Comparison of ENCODE assay signal across 8 cellular contexts in genomic region chr2:108787209-108787558, GRCh38. TPM values are rescaled to one million over a fixed set of nuclear protein-coding genes. Genes with fewer than 3 reads are reported as not detected.
A peak's percentile ranks its signal among the peaks of the same experiment; 100 is the strongest.
DNase-seq lines count a peak whose midpoint lies in the region; ATAC-seq, FAIRE-seq and TF ChIP-seq lines count a peak whose summit lies in the region.

No MANE protein-coding gene starts in this region.

- peak overlapping the region; percentile 92 for H2AFZ ChIP-seq in GM12878 (ENCODE audit: control insufficient read depth, low read depth, low read length)

- H3K18ac ChIP-seq in mesendoderm (ENCODE audit: low read length) = no peak overlapping the region

- POLR2A ChIA-PET in GM12878 (lab: Charles Lee) = no interaction called here

- SMC1A ChIA-PET in GM12878 (lab: Charles Lee; ENCODE audit: uncharacterized antibody, unreplicated experiment) = interaction anchor here (0.8 to 1.2 kb wide), 3 partner anchors 10 to 167 kb away, joined by 3 to 4 read pairs (median 3); no protein-coding TSS in a partner anchor

- no peak overlapping the region for H4K5ac ChIP-seq in mesendoderm (ENCODE audit: low read length)

- TF ChIP-seq RAD21 in GM12878 (IDR thresholded peaks at IDR 0.05; ENCODE audit: insufficient read depth, low read depth, low read length) = no peak

- no peak for FAIRE-seq in GM12878 (lab: Jason Lieb, UNC)

- no peak overlapping the region for H2BK120ac ChIP-seq in mesendoderm (ENCODE audit: low read depth, low read length)

- peaks cover 15% of the 10 kb centered on the region for H3K79me2 ChIP-seq in GM12878 (ENCODE audit: control insufficient read depth, insufficient read depth, low read length)
- peaks cover 5% of the 10 kb centered on the region for H3K79me2 ChIP-seq in mesendoderm (ENCODE audit: control insufficient read depth, insufficient read depth, low read length)

- TSS peak; percentile 51 for BruUV-seq in GM12878 (replicated peaks; lab: Mats Ljungman, UMichigan)

- peak overlapping the region; percentile 94 for H3K56ac ChIP-seq in mesendoderm (ENCODE audit: low read length)

- no peak for TF ChIP-seq EP300 in GM12878 (IDR thresholded peaks at IDR 0.05; ENCODE audit: borderline replicate concordance in 1 of 2, control insufficient read depth in 1 of 2, low read depth in 2 of 2, low read length in 2 of 2)

- H3K23ac ChIP-seq in mesendoderm (ENCODE audit: low read length) = no peak overlapping the region

- no peak overlapping the region for H2BK15ac ChIP-seq in mesendoderm (replicated peaks; ENCODE audit: low read depth)

- H3K4ac ChIP-seq in mesendoderm (ENCODE audit: low read depth, low read length) = no peak overlapping the region

- H3K4me3 ChIP-seq in heart left ventricle (peak overlapping the region; percentile 61 to 92 (median 78)), GM12878 (peak overlapping the region; percentile 92), mesendoderm (ENCODE audit: low read length) (peak overlapping the region; percentile 77), vagina (peak overlapping the region; percentile 63 to 68)

- H3K4me1 ChIP-seq in heart left ventricle (peaks cover 0 to 15% (median 5%) of the 10 kb centered on the region in 12 donors), GM12878 (ENCODE audit: control insufficient read depth, insufficient read depth, low read length) (no peaks in the 10 kb centered on the region), mesendoderm (ENCODE audit: control insufficient read depth, low read depth, low read length) (no peaks in the 10 kb centered on the region), vagina (peaks cover 8% of the 10 kb centered on the region)

- H2AK5ac ChIP-seq in mesendoderm (ENCODE audit: low read length) = no peak overlapping the region

- CTCF ChIA-PET in GM12878 (lab: Yijun Ruan, JAX) = interaction anchor here (0.5 kb wide), 1 partner anchor 144 kb away, joined by 4 read pairs; no protein-coding TSS in a partner anchor

- no peaks in the 10 kb centered on the region for H3K9me3 ChIP-seq in heart left ventricle
- H3K9me3 ChIP-seq in GM12878 (replicated peaks; ENCODE audit: control insufficient read depth, insufficient read depth, low read length) = no peaks in the 10 kb centered on the region
- no peaks in the 10 kb centered on the region for H3K9me3 ChIP-seq in vagina

- intact Hi-C loops in heart left ventricle (cut with DNase I) = loop anchor here in 1 of 10 donors (10.0 kb wide), 1 partner anchor 102 kb away; no protein-coding TSS in a partner anchor
- intact Hi-C loops in cardiac septum (cut with DNase I) = no loop called here
- intact Hi-C loops in GM12878 (cut with micrococcal nuclease; ENCODE audit: unreplicated experiment) = no loop called here
- intact Hi-C loops in vagina (cut with DNase I) = no loop called here

- RAD21 ChIA-PET in GM12878 (lab: Charles Lee; ENCODE audit: unreplicated experiment) = no interaction called here

- no peak overlapping the region for H2BK5ac ChIP-seq in mesendoderm (ENCODE audit: low read length)

- H3K36me3 ChIP-seq in heart left ventricle = peaks cover 0 to 39% (median 25%) of the 10 kb centered on the region in 9 donors
- H3K36me3 ChIP-seq in GM12878 (ENCODE audit: control insufficient read depth in 2 of 2, insufficient read depth in 2 of 2, low read length in 1 of 2) = peaks cover 2 to 11% of the 10 kb centered on the region in 2 experiments; a peak in 3 of 4 replicates
- peaks cover 2% of the 10 kb centered on the region for H3K36me3 ChIP-seq in mesendoderm (ENCODE audit: control insufficient read depth, insufficient read depth, low read length)
- peaks cover 0 to 16% of the 10 kb centered on the region in 2 donors for H3K36me3 ChIP-seq in vagina

- DNase-seq in heart left ventricle (no peak), cardiac septum (ENCODE audit: low spot score) (no peak), GM12878 (ENCODE audit: low read depth, low spot score) (no peak), mesendoderm (no peak), vagina (ENCODE audit: extremely low spot score in 2 of 2) (no peak), T1000 (lab: John Stamatoyannopoulos, UW) (no peak), NCI-H526 treated with DMSO at 0.1 percent for 48 hours (lab: John Stamatoyannopoulos, UW) (no peak)

- H4K8ac ChIP-seq in mesendoderm (ENCODE audit: low read depth, low read length) = no peak overlapping the region

- WGBS in heart left ventricle, 4 donors = 5 to 12% (median 6%) methylated on average over 6 of the region's 6 CpGs
- under 1% methylated on average over 6 of the region's 6 CpGs for WGBS in GM12878 (ENCODE audit: insufficient coverage, insufficient replicate concordance, low lambda C conversion rate, missing lambda C conversion rate)
- no CpG with 5 or more reads among the region's 6 CpGs for WGBS in mesendoderm (ENCODE audit: extremely low coverage, insufficient coverage, low lambda C conversion rate)

- H3K9ac ChIP-seq in GM12878 (ENCODE audit: control insufficient read depth, insufficient read depth, low read length) = peak overlapping the region; percentile 80
- peak overlapping the region; percentile 84 for H3K9ac ChIP-seq in mesendoderm (ENCODE audit: low read length)

- in situ Hi-C loops in GM12878 (cut with MboI) = no loop called here

- no peaks in the 10 kb centered on the region for H3K27me3 ChIP-seq in heart left ventricle
- H3K27me3 ChIP-seq in GM12878 (replicated peaks in 1 of 2; ENCODE audit: control insufficient read depth in 2 of 2, insufficient read depth in 2 of 2, low read length in 1 of 2) = no peaks in the 10 kb centered on the region
- H3K27me3 ChIP-seq in mesendoderm (ENCODE audit: insufficient read depth, low read length, poor library complexity) = no peaks in the 10 kb centered on the region
- no peaks in the 10 kb centered on the region for H3K27me3 ChIP-seq in vagina

- ATAC-seq in heart left ventricle (no peak), GM12878 (no peak), HG02981 (IDR thresholded peaks at IDR 0.05; ENCODE audit: unreplicated experiment) (no peak)

- H3K27ac ChIP-seq in heart left ventricle (peak overlapping the region in 3 of 12 donors; percentile 51 to 79 (median 59)), GM12878 (ENCODE audit: control insufficient read depth, insufficient read depth) (peak overlapping the region; percentile 75), mesendoderm (ENCODE audit: low read depth, low read length) (no peak overlapping the region), vagina (peak overlapping the region; percentile 87)

- TF ChIP-seq POLR2A in heart left ventricle (IDR thresholded peaks at IDR 0.05) = no peak
- no peak for TF ChIP-seq POLR2A in GM12878 (IDR thresholded peaks at IDR 0.05; ENCODE audit: low read depth, low read length)
- no peak for TF ChIP-seq POLR2A in vagina (IDR thresholded peaks at IDR 0.05)

- no peaks in the 10 kb centered on the region for H3K79me1 ChIP-seq in mesendoderm (ENCODE audit: low read length)

- H3K4me2 ChIP-seq in GM12878 (ENCODE audit: control insufficient read depth, insufficient read depth) (peak overlapping the region; percentile 79), mesendoderm (ENCODE audit: low read length) (peak overlapping the region; percentile 77)

- no peaks in the 10 kb centered on the region for H4K20me1 ChIP-seq in GM12878 (ENCODE audit: control insufficient read depth, insufficient read depth)

- TF ChIP-seq CTCF in heart left ventricle (IDR thresholded peaks at IDR 0.05) (no peak), GM12878 (IDR thresholded peaks at IDR 0.05 in 2 of 3, conservative IDR thresholded peaks at IDR 0.05 in 1 of 3; ENCODE audit: control insufficient read depth in 2 of 3, extremely low read depth in 1 of 3, insufficient read depth in 1 of 3, low read depth in 3 of 3, low read length in 3 of 3) (no peak), vagina (IDR thresholded peaks at IDR 0.05) (no peak)

TF ChIP-seq in GM12878, 131 proteins besides CTCF, POLR2A, EP300 and RAD21 (continues in another document):
- TF ChIP-seq RELA (IDR thresholded peaks at IDR 0.05; ENCODE audit: borderline replicate concordance, partially characterized antibody) = no peak
- TF ChIP-seq MYB (IDR thresholded peaks at IDR 0.05; ENCODE audit: borderline replicate concordance, low read depth, low read length) = no peak

RNA-seq across cellular contexts. Expression of gene CCDC138, which starts 0.6 kb away (rescaled TPM):
- total RNA-seq in heart left ventricle (1 to 10 TPM in 5 of 9 donors, under 1 TPM in 4; 0.47 to 1.7 (median 1.0) TPM), cardiac septum (1.3 TPM), GM12878 (2014; rRNA removed) (10.3 and 12.3 TPM in 2 replicates), GM12878 (2014; rRNA removed; fragmentation: Illumina TruSeq; extraction: Trizol) (17.5 and 18.7 TPM in 2 replicates), GM12878 (2021) (9.5 and 12.4 TPM in 2 replicates), vagina (4.9 TPM)
- polyA plus RNA-seq in heart left ventricle (1 to 10 TPM in 1 of 2 donors, under 1 TPM in 1; 0.53 to 1.1 TPM), GM12878 (2011; rRNA removed) (8.5 and 14.7 TPM in 2 replicates), GM12878 (2014; fragmentation: Illumina TruSeq; extraction: Trizol) (12.0 and 22.0 TPM in 2 replicates), GM12878 (2014; fragmentation: Nextera tagmentation; extraction: Ambion mirVana) (10 to 100 TPM; 13.6 to 16.9 TPM), GM12878 (2014; rRNA removed) (7.9 and 9.5 TPM in 2 replicates), GM12878 (2016; fragmentation: Nextera tagmentation; extraction: Ambion mirVana) (10 to 100 TPM; 18.7 to 19.4 TPM)
- 47.3 and 59.2 TPM in 2 replicates for total RNA-seq in GM12878 (2013; cell fraction: nucleolus; rRNA removed)
- polyA plus RNA-seq in GM12878 (2011; ENCODE audit: low read depth) = 5.2 TPM
- polyA plus RNA-seq in GM12878 (2011; cell fraction: cytosol; rRNA removed) = 2.3 and 2.9 TPM in 2 replicates
- polyA plus RNA-seq in GM12878 (2011; cell fraction: nucleus; rRNA removed) = 5.5 and 7.7 TPM in 2 replicates
- polyA plus RNA-seq in GM12878 (2012) = 4.6 and 4.9 TPM in 2 replicates
- polyA minus RNA-seq in GM12878 (2011; rRNA and poly(A)+ RNA removed) = 7.6 and 10.0 TPM in 2 replicates
- polyA minus RNA-seq in GM12878 (2011; cell fraction: cytosol; rRNA and poly(A)+ RNA removed) = 4.4 and 4.6 TPM in 2 replicates
- 8.8 and 11.8 TPM in 2 replicates for polyA minus RNA-seq in GM12878 (2011; cell fraction: nucleus; rRNA and poly(A)+ RNA removed)
- polyA plus RNA-seq in mesendoderm (2013, experiment 1 of 2) = 19.4 TPM
- polyA plus RNA-seq in mesendoderm (2013, experiment 2 of 2) = 19.5 TPM
